ENCODE assay signal across 14 cellular contexts in the genomic region with DNA sequence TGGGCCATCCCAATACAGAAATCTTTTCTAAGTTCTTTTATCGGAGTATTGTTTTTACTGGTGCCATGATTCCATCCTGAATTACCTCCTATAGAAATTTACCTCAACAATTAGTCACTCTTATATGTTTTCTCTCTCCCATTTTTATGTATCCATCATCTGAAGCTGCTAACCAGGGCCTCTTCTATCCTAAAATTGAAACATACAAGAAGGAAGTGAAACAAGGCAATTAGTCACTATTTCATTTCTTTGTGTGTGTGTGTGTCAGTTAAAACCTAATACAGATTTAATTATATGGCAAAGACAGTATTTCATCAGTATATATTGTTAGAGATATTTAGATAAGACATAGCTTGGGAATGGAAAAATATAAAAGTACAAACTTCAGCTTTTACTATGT.
DNase-seq lines count a peak whose midpoint lies in the region; ATAC-seq and TF ChIP-seq lines count a peak whose summit lies in the region.
"Had no signal": no experiment of that assay in that cellular context is flagged by ENCODE, and none has a peak within 500 bp of the region (broad histone marks: within the 10 kb centered on the region; RNA-seq: fewer than 3 reads in every experiment).

No MANE protein-coding gene starts in this region.

- CTCF ChIA-PET in activated B cell treated with CpG ODN at 0.5 μM for 24 hours (lab: Charles Lee) = no interaction called here

- peak overlapping the region; percentile 25 for H3K27ac Mint-ChIP-seq in activated B cell treated with CpG ODN at 0.5 μM for 24 hours
- H3K27ac Mint-ChIP-seq: nephron had no signal

- H3K9me3 ChIP-seq in mucosa of descending colon = no peaks in the 10 kb centered on the region
- H3K9me3 ChIP-seq: body of pancreas had no signal

- peak; percentile 60 for ATAC-seq in GM18858 (IDR thresholded peaks at IDR 0.05; ENCODE audit: unreplicated experiment)
- peak; percentile 66 for ATAC-seq in GM21526 (IDR thresholded peaks at IDR 0.05; ENCODE audit: low FRiP score, unreplicated experiment)
- ATAC-seq in HG03135 (IDR thresholded peaks at IDR 0.05; ENCODE audit: unreplicated experiment) = peak; percentile 68
- peak; percentile 50 for ATAC-seq in activated B cell treated with CpG ODN at 0.5 μM for 24 hours (ENCODE audit: low read depth)
- no peak for ATAC-seq in mucosa of descending colon
- ATAC-seq: body of pancreas had no signal

- POLR2A ChIA-PET in activated B cell treated with CpG ODN at 0.5 μM for 24 hours (lab: Charles Lee) = interaction anchor here (0.6 to 1.9 kb wide), 5 partner anchors 46 to 1157 kb away, joined by 3 to 8 read pairs (median 4); partner anchors contain the start of gene AHR

- H3K36me3 Mint-ChIP-seq in activated B cell treated with CpG ODN at 0.5 μM for 24 hours (ENCODE audit: low read depth) = no peaks in the 10 kb centered on the region

- in situ Hi-C loops in GM13976 (cut with MboI; ENCODE audit: low sequenced_read_pairs, unreplicated experiment) = no loop called here

- H3K27me3 Mint-ChIP-seq in activated B cell treated with CpG ODN at 0.5 μM for 24 hours = no peaks in the 10 kb centered on the region

- H3K4me3 Mint-ChIP-seq in activated B cell treated with CpG ODN at 0.5 μM for 24 hours = peak overlapping the region; percentile 26
- H3K4me3 Mint-ChIP-seq: nephron had no signal

- no peak overlapping the region for H3K4me3 ChIP-seq in mucosa of descending colon
- H3K4me3 ChIP-seq: body of pancreas had no signal

- H3K4me1 ChIP-seq in mucosa of descending colon (ENCODE audit: low read depth) = no peaks in the 10 kb centered on the region
- H3K4me1 ChIP-seq: body of pancreas had no signal

- DNase-seq in activated B cell treated with CpG ODN at 0.5 μM for 24 hours (no peak), NCI-H345 (lab: John Stamatoyannopoulos, UW) (no peak), GM13976 (ENCODE audit: low spot score) (no peak), AML-193 (lab: John Stamatoyannopoulos, UW) (no peak), mucosa of descending colon (no peak)
- DNase-seq: body of pancreas; NCI-H446 treated with DMSO at 0.1 percent for 48 hours; stimulated activated CD4-positive, alpha-beta T cell treated with anti-CD3 and anti-CD28 coated beads, Interleukin-15, amount 100 ng/mL, for 24 hours; stimulated activated naive CD4-positive, alpha-beta T cell; SW 1271 had no signal

- H3K4me1 Mint-ChIP-seq in activated B cell treated with CpG ODN at 0.5 μM for 24 hours = peaks cover 38% of the 10 kb centered on the region

- no peak for TF ChIP-seq CTCF in activated B cell treated with CpG ODN at 0.5 μM for 24 hours (IDR thresholded peaks at IDR 0.05)
- TF ChIP-seq CTCF in GM13976 (IDR thresholded peaks at IDR 0.05; ENCODE audit: borderline replicate concordance, control extremely low read depth, extremely low read depth, insufficient read depth, missing control alignments) = no peak
- no peak for TF ChIP-seq CTCF in mucosa of descending colon (IDR thresholded peaks at IDR 0.05)

- intact Hi-C loops in activated B cell treated with CpG ODN at 0.5 μM for 24 hours (cut with micrococcal nuclease) (loop anchor here (1.0 to 5.0 kb wide), 2 partner anchors 35 to 93 kb away; no protein-coding TSS in a partner anchor), mucosa of descending colon (cut with DNase I, micrococcal nuclease) (no loop called here)

- no peaks in the 10 kb centered on the region for H3K9me3 Mint-ChIP-seq in activated B cell treated with CpG ODN at 0.5 μM for 24 hours
- H3K9me3 Mint-ChIP-seq: nephron had no signal

- H3K36me3 ChIP-seq in mucosa of descending colon (ENCODE audit: low read depth) = no peaks in the 10 kb centered on the region
